ENCODE assay signal across 1 cellular context in genomic region chr3:52119056-52119455, GRCh38.
TF ChIP-seq lines count a peak whose summit lies in the region.

No MANE protein-coding gene starts in this region.

TF ChIP-seq in WTC11, 78 proteins besides CTCF, POLR2A, EP300 and RAD21:
- TF ChIP-seq ATF6 (CRISPR knock-in tag; IDR thresholded peaks at IDR 0.05) (no peak), JUN (CRISPR knock-in tag; IDR thresholded peaks at IDR 0.05) (no peak), TEAD1 (CRISPR knock-in tag; IDR thresholded peaks at IDR 0.05) (no peak), ARID4B (CRISPR knock-in tag; IDR thresholded peaks at IDR 0.05; ENCODE audit: borderline replicate concordance) (no peak), HMGA2 (CRISPR knock-in tag; IDR thresholded peaks at IDR 0.05) (no peak), AR (CRISPR knock-in tag; IDR thresholded peaks at IDR 0.05) (no peak)
- TF ChIP-seq, protein P1, sequence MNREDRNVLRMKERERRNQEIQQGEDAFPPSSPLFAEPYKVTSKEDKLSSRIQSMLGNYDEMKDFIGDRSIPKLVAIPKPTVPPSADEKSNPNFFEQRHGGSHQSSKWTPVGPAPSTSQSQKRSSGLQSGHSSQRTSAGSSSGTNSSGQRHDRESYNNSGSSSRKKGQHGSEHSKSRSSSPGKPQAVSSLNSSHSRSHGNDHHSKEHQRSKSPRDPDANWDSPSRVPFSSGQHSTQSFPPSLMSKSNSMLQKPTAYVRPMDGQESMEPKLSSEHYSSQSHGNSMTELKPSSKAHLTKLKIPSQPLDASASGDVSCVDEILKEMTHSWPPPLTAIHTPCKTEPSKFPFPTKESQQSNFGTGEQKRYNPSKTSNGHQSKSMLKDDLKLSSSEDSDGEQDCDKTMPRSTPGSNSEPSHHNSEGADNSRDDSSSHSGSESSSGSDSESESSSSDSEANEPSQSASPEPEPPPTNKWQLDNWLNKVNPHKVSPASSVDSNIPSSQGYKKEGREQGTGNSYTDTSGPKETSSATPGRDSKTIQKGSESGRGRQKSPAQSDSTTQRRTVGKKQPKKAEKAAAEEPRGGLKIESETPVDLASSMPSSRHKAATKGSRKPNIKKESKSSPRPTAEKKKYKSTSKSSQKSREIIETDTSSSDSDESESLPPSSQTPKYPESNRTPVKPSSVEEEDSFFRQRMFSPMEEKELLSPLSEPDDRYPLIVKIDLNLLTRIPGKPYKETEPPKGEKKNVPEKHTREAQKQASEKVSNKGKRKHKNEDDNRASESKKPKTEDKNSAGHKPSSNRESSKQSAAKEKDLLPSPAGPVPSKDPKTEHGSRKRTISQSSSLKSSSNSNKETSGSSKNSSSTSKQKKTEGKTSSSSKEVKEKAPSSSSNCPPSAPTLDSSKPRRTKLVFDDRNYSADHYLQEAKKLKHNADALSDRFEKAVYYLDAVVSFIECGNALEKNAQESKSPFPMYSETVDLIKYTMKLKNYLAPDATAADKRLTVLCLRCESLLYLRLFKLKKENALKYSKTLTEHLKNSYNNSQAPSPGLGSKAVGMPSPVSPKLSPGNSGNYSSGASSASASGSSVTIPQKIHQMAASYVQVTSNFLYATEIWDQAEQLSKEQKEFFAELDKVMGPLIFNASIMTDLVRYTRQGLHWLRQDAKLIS (CRISPR knock-in tag; IDR thresholded peaks at IDR 0.05; ENCODE audit: borderline replicate concordance), result no peak
